In the genomic region with DNA sequence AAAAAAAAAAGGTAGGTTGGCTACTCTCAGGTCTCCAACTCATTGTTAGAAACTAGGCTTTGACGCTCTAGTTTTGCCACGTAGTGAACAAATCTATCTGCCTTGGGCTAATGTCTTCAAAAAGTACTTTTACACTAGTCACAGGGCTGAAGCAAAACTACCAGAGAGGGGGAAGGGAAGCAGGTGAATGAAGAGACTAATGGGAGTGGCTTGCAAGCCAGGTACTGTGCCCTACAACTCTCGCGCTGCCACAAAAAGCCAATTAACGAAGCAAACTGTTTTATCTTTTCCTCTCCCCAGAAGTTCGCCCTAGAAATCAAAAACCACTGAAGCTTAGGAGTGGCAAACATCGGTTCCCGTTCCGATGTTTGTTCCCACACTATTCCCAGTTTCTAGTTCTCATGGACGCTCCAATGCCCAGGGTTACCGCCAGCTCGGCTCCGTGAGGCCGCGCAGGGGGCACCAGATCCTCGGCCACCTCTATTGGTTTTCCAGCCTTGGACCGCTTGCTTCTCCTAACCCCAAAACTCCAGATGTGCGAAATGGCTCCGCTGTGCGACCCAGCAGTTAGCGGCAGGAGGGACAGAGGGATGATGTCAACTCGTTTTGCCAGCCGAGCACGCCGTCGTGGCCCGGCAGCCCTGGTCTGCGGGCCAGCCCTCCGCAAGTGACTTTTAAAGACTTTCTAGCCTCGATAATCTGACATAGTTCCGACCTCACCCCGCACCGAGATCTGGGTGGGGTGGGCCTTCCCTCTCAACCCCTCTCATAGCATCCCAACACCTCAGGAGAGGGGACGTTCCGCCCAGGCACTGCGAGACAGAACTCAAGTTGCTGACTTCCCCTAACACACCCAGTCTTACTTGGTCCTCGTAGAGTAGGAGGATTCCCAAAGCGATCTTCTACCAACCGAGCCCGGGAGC, we compare ENCODE assay signal across 14 cellular contexts.
A peak's percentile ranks its signal among the peaks of the same experiment; 100 is the strongest.
DNase-seq lines count a peak whose midpoint lies in the region; ATAC-seq and TF ChIP-seq lines count a peak whose summit lies in the region.
"Had no signal": no experiment of that assay in that cellular context is flagged by ENCODE, and none has a peak within 500 bp of the region (broad histone marks: within the 10 kb centered on the region; RNA-seq: fewer than 3 reads in every experiment).

No MANE protein-coding gene starts in this region.

- peak overlapping the region; percentile 88 for H3K27ac Mint-ChIP-seq in CD8-positive, alpha-beta T cell
- peak overlapping the region; percentile 86 for H3K27ac Mint-ChIP-seq in activated naive CD8-positive, alpha-beta T cell treated with anti-CD3 and anti-CD28 coated beads, Interleukin-2, amount 50 U/mL, for 24 hours
- H3K27ac Mint-ChIP-seq in natural killer cell treated with Interleukin-12 subunit alpha and Interleukin-12 subunit beta and Interleukin-15 and Interleukin-18, amount 100 ng/mL, for 72 hours: peak overlapping the region in 1 of 2 donors; percentile 62

- peaks cover 27% of the 10 kb centered on the region for H3K4me1 ChIP-seq in CD8-positive, alpha-beta T cell (ENCODE audit: insufficient read depth, low read length)
- peaks cover 8% of the 10 kb centered on the region for H3K4me1 ChIP-seq in OCI-LY1 (ENCODE audit: insufficient read depth, low read length, severe bottlenecking)

- DNase-seq in CD8-positive, alpha-beta T cell: peak in 2 of 7 experiments; percentile 15 to 34
- DNase-seq in activated naive CD8-positive, alpha-beta T cell treated with anti-CD3 and anti-CD28 coated beads, Interleukin-2, amount 50 U/mL, for 24 hours: peak; percentile 20
- no peak for DNase-seq in natural killer cell treated with Interleukin-12 subunit alpha and Interleukin-12 subunit beta and Interleukin-15 and Interleukin-18, amount 100 ng/mL, for 72 hours (ENCODE audit: low spot score)
- DNase-seq in NCI-H510A (lab: John Stamatoyannopoulos, UW) (no peak), NCI-H2196 (lab: John Stamatoyannopoulos, UW; ENCODE audit: unreplicated experiment) (no peak)
- no peak for DNase-seq in NK-92 treated with Interleukin-12 subunit alpha and Interleukin-12 subunit beta, amount 100 ng/mL, for 24 hours (lab: John Stamatoyannopoulos, UW)
- DNase-seq: amniotic stem cell, foreskin melanocyte, MV-4-11 had no signal

- peak overlapping the region; percentile 67 for H3K4me3 ChIP-seq in CD8-positive, alpha-beta T cell (ENCODE audit: low read depth, low read length)
- peak overlapping the region; percentile 55 for H3K4me3 ChIP-seq in OCI-LY1 (ENCODE audit: low read depth, low read length, poor library complexity, severe bottlenecking)
- H3K4me3 ChIP-seq: mucosa of descending colon had no signal

- peak overlapping the region; percentile 31; the same call in 1 of the 2 replicates for H3K9ac ChIP-seq in OCI-LY1 (ENCODE audit: low read length)

- peak overlapping the region; percentile 63 for H3K27ac ChIP-seq in CD8-positive, alpha-beta T cell (ENCODE audit: low read depth, low read length)
- H3K27ac ChIP-seq in OCI-LY1 (ENCODE audit: low read depth, low read length, poor library complexity, severe bottlenecking): no peak overlapping the region
- H3K27ac ChIP-seq: C4-2B had no signal

- peak; percentile 67 for ATAC-seq in CD8-positive, alpha-beta T cell
- peak; percentile 60 for ATAC-seq in activated naive CD8-positive, alpha-beta T cell treated with anti-CD3 and anti-CD28 coated beads, Interleukin-2, amount 50 U/mL, for 24 hours
- peak in 1 of 2 donors; percentile 44 for ATAC-seq in natural killer cell treated with Interleukin-12 subunit alpha and Interleukin-12 subunit beta and Interleukin-15 and Interleukin-18, amount 100 ng/mL, for 72 hours
- ATAC-seq in HG02973 (IDR thresholded peaks at IDR 0.05; ENCODE audit: unreplicated experiment): no peak
- ATAC-seq: mucosa of descending colon, SK-N-SH treated with all-trans-retinoic acid at 6 μM for 48 hours had no signal

- TF ChIP-seq CTCF in CD8-positive, alpha-beta T cell (IDR thresholded peaks at IDR 0.05): no peak
- no peak for TF ChIP-seq CTCF in OCI-LY1 (IDR thresholded peaks at IDR 0.05; ENCODE audit: low read length)

- no peaks in the 10 kb centered on the region for H3K79me2 ChIP-seq in OCI-LY1 (ENCODE audit: insufficient read depth, low read length)

- H3K9me2 ChIP-seq in OCI-LY1 (ENCODE audit: low read depth, low read length): no peaks in the 10 kb centered on the region

- peak overlapping the region; percentile 87 for H3K4me3 Mint-ChIP-seq in CD8-positive, alpha-beta T cell
- H3K4me3 Mint-ChIP-seq in activated naive CD8-positive, alpha-beta T cell treated with anti-CD3 and anti-CD28 coated beads, Interleukin-2, amount 50 U/mL, for 24 hours: peak overlapping the region; percentile 83
- H3K4me3 Mint-ChIP-seq in natural killer cell treated with Interleukin-12 subunit alpha and Interleukin-12 subunit beta and Interleukin-15 and Interleukin-18, amount 100 ng/mL, for 72 hours: peak overlapping the region; percentile 83

- H2AFZ ChIP-seq in OCI-LY1 (ENCODE audit: low read length): no peak overlapping the region

- no peaks in the 10 kb centered on the region for H3K9me3 ChIP-seq in CD8-positive, alpha-beta T cell (ENCODE audit: low read length)
- H3K9me3 ChIP-seq in OCI-LY1 (ENCODE audit: low read length): no peaks in the 10 kb centered on the region
- H3K9me3 ChIP-seq: mucosa of descending colon had no signal

- intact Hi-C loops in CD8-positive, alpha-beta T cell (cut with DNase I, micrococcal nuclease): loop anchor here (1.0 to 5.0 kb wide), 3 partner anchors 65 to 70 kb away; no protein-coding TSS in a partner anchor

- POLR2A ChIA-PET in CD8-positive, alpha-beta T cell (lab: Charles Lee): interaction anchor here (0.7 to 1.2 kb wide), 3 partner anchors 64 to 66 kb away, joined by 3 to 4 read pairs (median 3); no protein-coding TSS in a partner anchor

- no peaks in the 10 kb centered on the region for H3F3A ChIP-seq in OCI-LY1 (ENCODE audit: insufficient read depth, low read length)

- no peaks in the 10 kb centered on the region for H4K20me1 ChIP-seq in OCI-LY1 (ENCODE audit: insufficient read depth, low read length)

- CTCF ChIA-PET in CD8-positive, alpha-beta T cell (lab: Charles Lee): interaction anchor here (1.0 to 2.8 kb wide), 3 partner anchors 10 to 70 kb away, joined by 3 to 32 read pairs (median 7); no protein-coding TSS in a partner anchor

- H3K4me2 ChIP-seq in OCI-LY1 (ENCODE audit: low read length): peak overlapping the region; percentile 65

- no peaks in the 10 kb centered on the region for H3K36me3 Mint-ChIP-seq in CD8-positive, alpha-beta T cell
- no peaks in the 10 kb centered on the region for H3K36me3 Mint-ChIP-seq in activated naive CD8-positive, alpha-beta T cell treated with anti-CD3 and anti-CD28 coated beads, Interleukin-2, amount 50 U/mL, for 24 hours (ENCODE audit: low read depth)
- no peaks in the 10 kb centered on the region for H3K36me3 Mint-ChIP-seq in natural killer cell treated with Interleukin-12 subunit alpha and Interleukin-12 subunit beta and Interleukin-15 and Interleukin-18, amount 100 ng/mL, for 72 hours

- H3K36me3 ChIP-seq in CD8-positive, alpha-beta T cell (ENCODE audit: insufficient read depth, low read length): no peaks in the 10 kb centered on the region
- H3K36me3 ChIP-seq in OCI-LY1 (ENCODE audit: insufficient read depth, low read length): no peaks in the 10 kb centered on the region

- H3K27me3 Mint-ChIP-seq in CD8-positive, alpha-beta T cell (ENCODE audit: low read depth): no peaks in the 10 kb centered on the region
- H3K27me3 Mint-ChIP-seq in activated naive CD8-positive, alpha-beta T cell treated with anti-CD3 and anti-CD28 coated beads, Interleukin-2, amount 50 U/mL, for 24 hours: no peaks in the 10 kb centered on the region
- H3K27me3 Mint-ChIP-seq in natural killer cell treated with Interleukin-12 subunit alpha and Interleukin-12 subunit beta and Interleukin-15 and Interleukin-18, amount 100 ng/mL, for 72 hours: no peaks in the 10 kb centered on the region

- H3K4me1 Mint-ChIP-seq in CD8-positive, alpha-beta T cell (ENCODE audit: low read depth): peaks cover 47% of the 10 kb centered on the region
- peaks cover 38% of the 10 kb centered on the region for H3K4me1 Mint-ChIP-seq in activated naive CD8-positive, alpha-beta T cell treated with anti-CD3 and anti-CD28 coated beads, Interleukin-2, amount 50 U/mL, for 24 hours
- H3K4me1 Mint-ChIP-seq in natural killer cell treated with Interleukin-12 subunit alpha and Interleukin-12 subunit beta and Interleukin-15 and Interleukin-18, amount 100 ng/mL, for 72 hours (ENCODE audit: low read depth in 2 of 2): peaks cover 0 to 26% of the 10 kb centered on the region in 2 donors

- no peaks in the 10 kb centered on the region for H3K27me3 ChIP-seq in CD8-positive, alpha-beta T cell (ENCODE audit: insufficient read depth, low read length)
- no peaks in the 10 kb centered on the region for H3K27me3 ChIP-seq in OCI-LY1 (ENCODE audit: insufficient read depth, low read length)

- no peaks in the 10 kb centered on the region for H3K9me3 Mint-ChIP-seq in CD8-positive, alpha-beta T cell
- no peaks in the 10 kb centered on the region for H3K9me3 Mint-ChIP-seq in activated naive CD8-positive, alpha-beta T cell treated with anti-CD3 and anti-CD28 coated beads, Interleukin-2, amount 50 U/mL, for 24 hours
- no peaks in the 10 kb centered on the region for H3K9me3 Mint-ChIP-seq in natural killer cell treated with Interleukin-12 subunit alpha and Interleukin-12 subunit beta and Interleukin-15 and Interleukin-18, amount 100 ng/mL, for 72 hours
